In genomic region chr22:42518637-42519543, GRCh38 we compare ENCODE assay signal across 8 cellular contexts. TPM values are rescaled to one million over a fixed set of nuclear protein-coding genes. Genes with fewer than 3 reads are reported as not detected.
DNase-seq lines count a peak whose midpoint lies in the region; ATAC-seq and TF ChIP-seq lines count a peak whose summit lies in the region.
"Not testable (repeated sequence)": the region's sequence is repeated elsewhere in the genome, so short reads cannot be mapped to it uniquely, and the experiment has no call there.

No MANE protein-coding gene starts in this region.

- not testable (repeated sequence) for H2AFZ ChIP-seq in SK-N-SH (ENCODE audit: low read depth)
- H2AFZ ChIP-seq in smooth muscle cell (ENCODE audit: low read depth), result peak overlapping the region; percentile 71

- H3K9ac ChIP-seq in BLaER1 (peak overlapping the region; percentile 94), SK-N-SH (peak overlapping the region; percentile 59), smooth muscle cell (ENCODE audit: low read depth) (peak overlapping the region; percentile 88)

- not testable (repeated sequence) for H3K27me3 ChIP-seq in BLaER1; SK-N-SH (ENCODE audit: insufficient read depth); smooth muscle cell (ENCODE audit: low read depth)

- peak overlapping the region; percentile 87 for H3K4me3 ChIP-seq in BLaER1
- peak overlapping the region; percentile 57 to 62 for H3K4me3 ChIP-seq in SK-N-SH (ENCODE audit: low read depth in 2 of 2, low read length in 1 of 2)
- H3K4me3 ChIP-seq in astrocyte of the spinal cord (ENCODE audit: low read depth, low read length), result peak overlapping the region; percentile 59
- peak overlapping the region; percentile 87 for H3K4me3 ChIP-seq in fibroblast of villous mesenchyme (ENCODE audit: low read depth, low read length)
- H3K4me3 ChIP-seq in mucosa of descending colon, result peak overlapping the region; percentile 90
- peak overlapping the region; percentile 99 for H3K4me3 ChIP-seq in smooth muscle cell

- not testable (repeated sequence) for TF ChIP-seq EP300 in SK-N-SH (IDR thresholded peaks at IDR 0.05; ENCODE audit: borderline replicate concordance in 1 of 2, low read depth in 1 of 2, low read length in 1 of 2)

- peak overlapping the region; percentile 93 for H3K27ac ChIP-seq in BLaER1
- H3K27ac ChIP-seq in SK-N-SH (ENCODE audit: low read depth in 2 of 2, low read length in 1 of 2), result not testable (repeated sequence)
- H3K27ac ChIP-seq in smooth muscle cell (ENCODE audit: low read depth), result peak overlapping the region; percentile 26

- H3K9me3 ChIP-seq in BLaER1; SK-N-SH; mucosa of descending colon; smooth muscle cell (replicated peaks; ENCODE audit: low read depth): not testable (repeated sequence)

- not testable (repeated sequence) for TF ChIP-seq CTCF in SK-N-SH (IDR thresholded peaks at IDR 0.05); astrocyte of the spinal cord (IDR thresholded peaks at IDR 0.05; ENCODE audit: low read depth, low read length); fibroblast of villous mesenchyme (IDR thresholded peaks at IDR 0.05; ENCODE audit: insufficient read depth, low read depth, low read length); mucosa of descending colon (IDR thresholded peaks at IDR 0.05); smooth muscle cell (IDR thresholded peaks at IDR 0.05; ENCODE audit: borderline replicate concordance, insufficient read depth, poor library complexity, severe bottlenecking)

- H4K20me1 ChIP-seq in BLaER1 (peaks cover 39% of the 10 kb centered on the region), smooth muscle cell (ENCODE audit: low read depth) (peaks cover 11% of the 10 kb centered on the region)
- H4K20me1 ChIP-seq in SK-N-SH (ENCODE audit: insufficient read depth), result not testable (repeated sequence)

- not testable (repeated sequence) for H3K9me2 ChIP-seq in SK-N-SH

- CTCF ChIA-PET in SK-N-SH (lab: Yijun Ruan, JAX), result not testable (repeated sequence)

- H3K4me1 ChIP-seq in BLaER1 (peaks cover 32% of the 10 kb centered on the region), mucosa of descending colon (ENCODE audit: low read depth) (peaks cover 12% of the 10 kb centered on the region)
- H3K4me1 ChIP-seq in SK-N-SH (ENCODE audit: control insufficient read depth in 1 of 2, insufficient read depth in 2 of 2, low read depth in 1 of 2, low read length in 1 of 2); smooth muscle cell (ENCODE audit: low read depth): not testable (repeated sequence)

- not testable (repeated sequence) for TF ChIP-seq RAD21 in SK-N-SH (IDR thresholded peaks at IDR 0.05; ENCODE audit: low read length)

- peak; percentile 13 for ATAC-seq in GM19351 (IDR thresholded peaks at IDR 0.05; ENCODE audit: unreplicated experiment)
- ATAC-seq in HG03354 (IDR thresholded peaks at IDR 0.05; ENCODE audit: poor library complexity, severe bottlenecking, unreplicated experiment), result peak; percentile 11
- peak; percentile 74 for ATAC-seq in mucosa of descending colon

- H3K36me3 ChIP-seq in BLaER1, result peaks cover 38% of the 10 kb centered on the region
- not testable (repeated sequence) for H3K36me3 ChIP-seq in SK-N-SH (replicated peaks in 1 of 2; ENCODE audit: control insufficient read depth in 1 of 2, insufficient read depth in 2 of 2, low read length in 1 of 2); mucosa of descending colon (ENCODE audit: low read depth); smooth muscle cell (ENCODE audit: low read depth)

- intact Hi-C loops in mucosa of descending colon (cut with DNase I, micrococcal nuclease), result not testable (repeated sequence)

- POLR2A ChIA-PET in SK-N-SH (lab: Yijun Ruan, JAX), result not testable (repeated sequence)

- 1% methylated on average over 8 of the region's 30 CpGs for WGBS in SK-N-SH (ENCODE audit: low lambda C conversion rate)
- WGBS in smooth muscle cell (ENCODE audit: low lambda C conversion rate), result 23% methylated on average over 20 of the region's 30 CpGs

- not testable (repeated sequence) for DNase-seq in SK-N-SH; astrocyte of the spinal cord (ENCODE audit: low read depth, low spot score); fibroblast of villous mesenchyme (ENCODE audit: low read depth); smooth muscle cell (lab: John Stamatoyannopoulos, UW; ENCODE audit: unreplicated experiment)
- peak in 1 of 3 donors; percentile 33 for DNase-seq in mucosa of descending colon

- H3K4me2 ChIP-seq in BLaER1 (peak overlapping the region; percentile 85), SK-N-SH (peak overlapping the region; percentile 57), smooth muscle cell (peak overlapping the region; percentile 88)

- peaks cover 11% of the 10 kb centered on the region; the same call in 1 of the 2 replicates for H3K79me2 ChIP-seq in SK-N-SH (ENCODE audit: insufficient read depth)
- peaks cover 26% of the 10 kb centered on the region for H3K79me2 ChIP-seq in smooth muscle cell (ENCODE audit: low read depth)

- in situ Hi-C loops in astrocyte of the spinal cord (cut with HindIII; ENCODE audit: low sequenced_read_pairs), result not testable (repeated sequence)

- not testable (repeated sequence) for H3F3A ChIP-seq in SK-N-SH (replicated peaks; ENCODE audit: insufficient read depth); smooth muscle cell (ENCODE audit: low read depth)

RNA-seq across cellular contexts. Expression of gene RRP7A, which starts 0.7 kb away (rescaled TPM):
- 16.6 and 17.6 TPM in 2 replicates for polyA plus RNA-seq in SK-N-SH (2012; rRNA removed)
- 10.5 and 13.9 TPM in 2 replicates for polyA plus RNA-seq in SK-N-SH (2012; cell fraction: cytosol; rRNA removed)
- 13.1 and 16.7 TPM in 2 replicates for polyA plus RNA-seq in SK-N-SH (2012; cell fraction: nucleus; rRNA removed)
- total RNA-seq in fibroblast of villous mesenchyme, result 24.5 and 29.8 TPM in 2 replicates
- 10 to 100 TPM; 32.2 to 37.0 (median 32.4) TPM for total RNA-seq in mucosa of descending colon
- 24.5 and 26.3 TPM in 2 replicates for total RNA-seq in smooth muscle cell
- polyA plus RNA-seq in smooth muscle cell, result 64.2 and 84.0 TPM in 2 replicates

RNA-seq across cellular contexts. Expression of gene SERHL2, which starts 34.9 kb away (rescaled TPM):
- polyA plus RNA-seq in SK-N-SH (2012; rRNA removed) (3.1 and 3.8 TPM in 2 replicates), smooth muscle cell (4.6 and 7.7 TPM in 2 replicates)
- polyA plus RNA-seq in SK-N-SH (2012; cell fraction: cytosol; rRNA removed), result 2.5 and 3.4 TPM in 2 replicates
- 3.9 and 4.6 TPM in 2 replicates for polyA plus RNA-seq in SK-N-SH (2012; cell fraction: nucleus; rRNA removed)
- total RNA-seq in fibroblast of villous mesenchyme (2.2 and 2.3 TPM in 2 replicates), mucosa of descending colon (1 to 10 TPM in 1 of 3 donors, under 1 TPM in 2; 0.52 to 2.5 (median 0.89) TPM), smooth muscle cell (1.3 and 5.3 TPM in 2 replicates)

Comparison
In these comparisons a context has a peak if more than half of its experiments do, and no peak if none do; other contexts are left out.
1. ATAC-seq: peak in every context shown above with its lines; median percentile 74 in mucosa of descending colon; 13 in GM19351; 11 in HG03354.